In genomic region chr5:90898330-90899013, GRCh38 we compare ENCODE assay signal across 1 cellular context.
TF ChIP-seq lines count a peak whose summit lies in the region.

No MANE protein-coding gene starts in this region.

TF ChIP-seq in IMR-90, 13 proteins besides CTCF, POLR2A, EP300 and RAD21:
- TF ChIP-seq RCOR1 (IDR thresholded peaks at IDR 0.05; ENCODE audit: insufficient replicate concordance, low read length), result no peak
- TF ChIP-seq CHD1 (IDR thresholded peaks at IDR 0.05; ENCODE audit: low read depth, low read length), result no peak
- no peak for TF ChIP-seq FOS (IDR thresholded peaks at IDR 0.05; ENCODE audit: low read depth, low read length)
- TF ChIP-seq MAFK (IDR thresholded peaks at IDR 0.05; ENCODE audit: low read depth, low read length), result no peak
- no peak for TF ChIP-seq USF2 (IDR thresholded peaks at IDR 0.05; ENCODE audit: low read depth, low read length)
- TF ChIP-seq MAZ (IDR thresholded peaks at IDR 0.05; ENCODE audit: borderline replicate concordance, low read depth, low read length), result no peak
- TF ChIP-seq MXI1 (IDR thresholded peaks at IDR 0.05; ENCODE audit: borderline replicate concordance, low read depth, low read length), result no peak
- no peak for TF ChIP-seq BHLHE40 (IDR thresholded peaks at IDR 0.05; ENCODE audit: low read depth, low read length)
